ENCODE assay signal across 8 cellular contexts in genomic region chr17:36629252-36629847, GRCh38. TPM values are rescaled to one million over a fixed set of nuclear protein-coding genes. Genes with fewer than 3 reads are reported as not detected.
A peak's percentile ranks its signal among the peaks of the same experiment; 100 is the strongest.
DNase-seq lines count a peak whose midpoint lies in the region; ATAC-seq and TF ChIP-seq lines count a peak whose summit lies in the region.

No MANE protein-coding gene starts in this region.

- peak; percentile 92 for ATAC-seq in Right ventricle myocardium superior (ENCODE audit: poor library complexity)
- no peak for ATAC-seq in HG02759 (IDR thresholded peaks at IDR 0.05; ENCODE audit: unreplicated experiment)

- DNase-seq in GM10248 (ENCODE audit: extremely low spot score) (peak; percentile 87), NAMALWA (ENCODE audit: low spot score) (peak; percentile 84), SKM-1 (lab: John Stamatoyannopoulos, UW; ENCODE audit: unreplicated experiment) (peak; percentile 63), Right ventricle myocardium superior (peak; percentile 82), prostate gland (ENCODE audit: low spot score) (peak; percentile 62), uterus (peak; percentile 50 to 74)
- DNase-seq in activated naive CD4-positive, alpha-beta T cell treated with anti-CD3 and anti-CD28 coated beads, Interleukin-2, amount 50 U/mL, for 16 hours, result peak; percentile 80

- no peaks in the 10 kb centered on the region for H3K4me1 ChIP-seq in prostate gland (replicated peaks)
- no peaks in the 10 kb centered on the region for H3K4me1 ChIP-seq in uterus

- no peaks in the 10 kb centered on the region for H3K9me3 ChIP-seq in prostate gland
- H3K9me3 ChIP-seq in uterus, result no peaks in the 10 kb centered on the region

- H3K27ac ChIP-seq in prostate gland, result no peak overlapping the region
- H3K27ac ChIP-seq in uterus, result no peak overlapping the region

- H3K4me3 ChIP-seq in prostate gland (no peak overlapping the region), uterus (no peak overlapping the region)

- TF ChIP-seq CTCF in GM10248 (IDR thresholded peaks at IDR 0.05; ENCODE audit: control extremely low read depth, extremely low read depth, low read depth, missing control alignments) (peak; percentile 99), prostate gland (IDR thresholded peaks at IDR 0.05) (peak; percentile 93 to 96 (median 94)), uterus (IDR thresholded peaks at IDR 0.05) (peak; percentile 90 to 97 (median 94))

- no peaks in the 10 kb centered on the region for H3K27me3 ChIP-seq in prostate gland (replicated peaks; ENCODE audit: insufficient read depth)
- H3K27me3 ChIP-seq in uterus, result no peaks in the 10 kb centered on the region

- POLR2A ChIA-PET in GM10248 (lab: Yijun Ruan, JAX), result no interaction called here

- 18% methylated on average over 14 of the region's 14 CpGs for WGBS in prostate gland

- TF ChIP-seq POLR2A in prostate gland (IDR thresholded peaks at IDR 0.05), result no peak
- TF ChIP-seq POLR2A in uterus (IDR thresholded peaks at IDR 0.05), result no peak

- H3K36me3 ChIP-seq in prostate gland (no peaks in the 10 kb centered on the region), uterus (no peaks in the 10 kb centered on the region)

- intact Hi-C loops in Right ventricle myocardium superior (cut with DNase I) (no loop called here), prostate gland (cut with DNase I) (loop anchor here (1.0 to 10.0 kb wide), 2 partner anchors 418 to 595 kb away; no protein-coding TSS in a partner anchor), uterus (cut with DNase I; ENCODE audit: low total_unique reads) (no loop called here)

- CTCF ChIA-PET in GM10248 (lab: Yijun Ruan, JAX), result interaction anchor here (0.8 to 6.3 kb wide), 18 partner anchors 9 to 745 kb away, joined by 3 to 61 read pairs (median 6); partner anchors contain the start of genes C17orf78 and MRM1

RNA-seq across cellular contexts. Expression of gene MRM1, which starts 28.0 kb away (rescaled TPM):
- 8.3 TPM for total RNA-seq in Right ventricle myocardium superior
- 10 to 100 TPM in 1 of 2 donors, 1 to 10 TPM in 1; 7.8 to 10.2 TPM for total RNA-seq in prostate gland
- total RNA-seq in uterus, result 1 to 10 TPM in 3 of 4 donors, not detected in 1; 3.7 to 8.5 (median 4.6) TPM

RNA-seq across cellular contexts. Expression of gene DHRS11, which starts 37.7 kb away (rescaled TPM):
- 13.9 TPM for total RNA-seq in Right ventricle myocardium superior
- total RNA-seq in prostate gland, result 1 to 10 TPM; 8.0 to 8.2 TPM
- 10 to 100 TPM in 1 of 4 donors, 1 to 10 TPM in 3; 1.8 to 22.8 (median 6.2) TPM for total RNA-seq in uterus
